Comparison of ENCODE assay signal across 9 cellular contexts in genomic region chr10:131980757-131981428, GRCh38. TPM values are rescaled to one million over a fixed set of nuclear protein-coding genes. Genes with fewer than 3 reads are reported as not detected.
DNase-seq lines count a peak whose midpoint lies in the region; ATAC-seq and TF ChIP-seq lines count a peak whose summit lies in the region.
"Had no signal": no experiment of that assay in that cellular context is flagged by ENCODE, and none has a peak within 500 bp of the region (broad histone marks: within the 10 kb centered on the region; RNA-seq: fewer than 3 reads in every experiment).

No MANE protein-coding gene starts in this region.

- peaks cover 19% of the 10 kb centered on the region for H3K27me3 Mint-ChIP-seq in T-helper 1 cell treated with Interleukin-12 subunit alpha and Interleukin-12 subunit beta and Interleukin-4 antibody, amounts not matched to agents 30 μg/mL and 1 μg/mL, for 36 hours (ENCODE audit: low read depth)
- H3K27me3 Mint-ChIP-seq in activated CD8-positive, alpha-beta T cell treated with anti-CD3 and anti-CD28 coated beads, Interleukin-2, amount 10 ng/mL, durations not matched to agents 7 days and 5 days (ENCODE audit: low read depth): peaks cover 16% of the 10 kb centered on the region

- H3K9me3 ChIP-seq in right atrium auricular region (no peaks in the 10 kb centered on the region), gastrocnemius medialis (no peaks in the 10 kb centered on the region)

- H3K4me3 Mint-ChIP-seq in T-helper 1 cell treated with Interleukin-12 subunit alpha and Interleukin-12 subunit beta and Interleukin-4 antibody, amounts not matched to agents 30 μg/mL and 1 μg/mL, for 36 hours: peak overlapping the region; percentile 83
- H3K4me3 Mint-ChIP-seq in activated CD8-positive, alpha-beta T cell treated with anti-CD3 and anti-CD28 coated beads, Interleukin-2, amount 10 ng/mL, durations not matched to agents 7 days and 5 days: peak overlapping the region; percentile 84

- H3K36me3 ChIP-seq in right atrium auricular region (no peaks in the 10 kb centered on the region), gastrocnemius medialis (no peaks in the 10 kb centered on the region)

- CTCF ChIA-PET in activated CD8-positive, alpha-beta T cell treated with anti-CD3 and anti-CD28 coated beads, Interleukin-2, amount 10 ng/mL, durations not matched to agents 7 days and 5 days (lab: Charles Lee): interaction anchor here (0.8 to 1.5 kb wide), 7 partner anchors 8 to 81 kb away, joined by 3 to 5 read pairs (median 3); no protein-coding TSS in a partner anchor

- DNase-seq in T-helper 1 cell: no peak
- no peak for DNase-seq in activated CD8-positive, alpha-beta T cell treated with anti-CD3 and anti-CD28 coated beads, Interleukin-2, amount 10 ng/mL, durations not matched to agents 7 days and 5 days
- no peak for DNase-seq in right atrium auricular region (ENCODE audit: low spot score)
- DNase-seq in gastrocnemius medialis: no peak
- DNase-seq: DND-41 had no signal

- H3K4me1 ChIP-seq in right atrium auricular region (peaks cover 0 to 34% of the 10 kb centered on the region in 2 donors), gastrocnemius medialis (peaks cover 24 to 37% of the 10 kb centered on the region in 2 donors)

- ATAC-seq in activated CD8-positive, alpha-beta T cell treated with anti-CD3 and anti-CD28 coated beads, Interleukin-2, amount 10 ng/mL, durations not matched to agents 7 days and 5 days: no peak
- ATAC-seq in gastrocnemius medialis: peak; percentile 16 to 31
- no peak for ATAC-seq in GM19395 (IDR thresholded peaks at IDR 0.05; ENCODE audit: unreplicated experiment)
- ATAC-seq in GM18858 (IDR thresholded peaks at IDR 0.05; ENCODE audit: unreplicated experiment): no peak
- no peak for ATAC-seq in HG03460 (IDR thresholded peaks at IDR 0.05; ENCODE audit: unreplicated experiment)

- H3K27me3 ChIP-seq in right atrium auricular region: no peaks in the 10 kb centered on the region
- no peaks in the 10 kb centered on the region for H3K27me3 ChIP-seq in gastrocnemius medialis

- POLR2A ChIA-PET in activated CD8-positive, alpha-beta T cell treated with anti-CD3 and anti-CD28 coated beads, Interleukin-2, amount 10 ng/mL, durations not matched to agents 7 days and 5 days (lab: Charles Lee): interaction anchor here (0.6 to 1.5 kb wide), 4 partner anchors 8 to 1921 kb away, joined by 3 to 7 read pairs (median 4); no protein-coding TSS in a partner anchor

- H3K9me3 Mint-ChIP-seq in T-helper 1 cell treated with Interleukin-12 subunit alpha and Interleukin-12 subunit beta and Interleukin-4 antibody, amounts not matched to agents 30 μg/mL and 1 μg/mL, for 36 hours: peaks cover 2% of the 10 kb centered on the region
- no peaks in the 10 kb centered on the region for H3K9me3 Mint-ChIP-seq in activated CD8-positive, alpha-beta T cell treated with anti-CD3 and anti-CD28 coated beads, Interleukin-2, amount 10 ng/mL, durations not matched to agents 7 days and 5 days (ENCODE audit: insufficient read depth)

- TF ChIP-seq CTCF in right atrium auricular region (IDR thresholded peaks at IDR 0.05): no peak
- TF ChIP-seq CTCF in gastrocnemius medialis (IDR thresholded peaks at IDR 0.05 in 4 of 5, conservative IDR thresholded peaks at IDR 0.05 in 1 of 5): peak in 1 of 5 experiments; percentile 31

- peak overlapping the region; percentile 89 to 91 for H3K27ac ChIP-seq in right atrium auricular region
- peak overlapping the region; percentile 93 to 99 (median 95) for H3K27ac ChIP-seq in gastrocnemius medialis

- peak overlapping the region; percentile 41 for H3K27ac Mint-ChIP-seq in T-helper 1 cell treated with Interleukin-12 subunit alpha and Interleukin-12 subunit beta and Interleukin-4 antibody, amounts not matched to agents 30 μg/mL and 1 μg/mL, for 36 hours
- peak overlapping the region; percentile 30 for H3K27ac Mint-ChIP-seq in activated CD8-positive, alpha-beta T cell treated with anti-CD3 and anti-CD28 coated beads, Interleukin-2, amount 10 ng/mL, durations not matched to agents 7 days and 5 days

- H3K4me3 ChIP-seq in right atrium auricular region: peak overlapping the region; percentile 99 to 100
- peak overlapping the region; percentile 81 to 99 (median 91) for H3K4me3 ChIP-seq in gastrocnemius medialis

- intact Hi-C loops in gastrocnemius medialis (cut with DNase I; ENCODE audit: low total_unique reads): loop anchor here (1.0 kb wide), 2 partner anchors 42 to 81 kb away; no protein-coding TSS in a partner anchor

- peak; percentile 46 to 60 for TF ChIP-seq POLR2A in gastrocnemius medialis (IDR thresholded peaks at IDR 0.05)

- H3K36me3 Mint-ChIP-seq in T-helper 1 cell treated with Interleukin-12 subunit alpha and Interleukin-12 subunit beta and Interleukin-4 antibody, amounts not matched to agents 30 μg/mL and 1 μg/mL, for 36 hours (ENCODE audit: low read depth): peaks cover 16% of the 10 kb centered on the region
- H3K36me3 Mint-ChIP-seq in activated CD8-positive, alpha-beta T cell treated with anti-CD3 and anti-CD28 coated beads, Interleukin-2, amount 10 ng/mL, durations not matched to agents 7 days and 5 days (ENCODE audit: low read depth): peaks cover 41% of the 10 kb centered on the region

- peaks cover 40% of the 10 kb centered on the region for H3K4me1 Mint-ChIP-seq in T-helper 1 cell treated with Interleukin-12 subunit alpha and Interleukin-12 subunit beta and Interleukin-4 antibody, amounts not matched to agents 30 μg/mL and 1 μg/mL, for 36 hours (ENCODE audit: low read depth)
- H3K4me1 Mint-ChIP-seq in activated CD8-positive, alpha-beta T cell treated with anti-CD3 and anti-CD28 coated beads, Interleukin-2, amount 10 ng/mL, durations not matched to agents 7 days and 5 days (ENCODE audit: low read depth): peaks cover 44% of the 10 kb centered on the region

- in situ Hi-C loops in gastrocnemius medialis (cut with MboI; ENCODE audit: low sequenced_read_pairs in 4 of 4): no loop called here

RNA-seq across cellular contexts. Expression of gene BNIP3, which starts 0.8 kb away (rescaled TPM):
- total RNA-seq in activated CD8-positive, alpha-beta T cell treated with anti-CD3 and anti-CD28 coated beads, Interleukin-2, amount 10 ng/mL, durations not matched to agents 7 days and 5 days: 10 to 100 TPM; 61.5 to 62.9 TPM
- total RNA-seq in right atrium auricular region: 100 to 1,000 TPM; 187 to 189 TPM
- total RNA-seq in gastrocnemius medialis: 1,000 to 10,000 TPM in 1 of 4 donors, 100 to 1,000 TPM in 3; 337 to 1,280 (median 583) TPM

Comparison
In these comparisons a context has a peak if more than half of its experiments do, and no peak if none do; other contexts are left out.
1. ATAC-seq: peak in gastrocnemius medialis (2 of 2); none in activated CD8-positive, alpha-beta T cell treated with anti-CD3 and anti-CD28 coated beads, Interleukin-2, amount 10 ng/mL, durations not matched to agents 7 days and 5 days (single experiment), GM19395 (single experiment), GM18858 (single experiment) and HG03460 (single experiment).